In the genomic region with DNA sequence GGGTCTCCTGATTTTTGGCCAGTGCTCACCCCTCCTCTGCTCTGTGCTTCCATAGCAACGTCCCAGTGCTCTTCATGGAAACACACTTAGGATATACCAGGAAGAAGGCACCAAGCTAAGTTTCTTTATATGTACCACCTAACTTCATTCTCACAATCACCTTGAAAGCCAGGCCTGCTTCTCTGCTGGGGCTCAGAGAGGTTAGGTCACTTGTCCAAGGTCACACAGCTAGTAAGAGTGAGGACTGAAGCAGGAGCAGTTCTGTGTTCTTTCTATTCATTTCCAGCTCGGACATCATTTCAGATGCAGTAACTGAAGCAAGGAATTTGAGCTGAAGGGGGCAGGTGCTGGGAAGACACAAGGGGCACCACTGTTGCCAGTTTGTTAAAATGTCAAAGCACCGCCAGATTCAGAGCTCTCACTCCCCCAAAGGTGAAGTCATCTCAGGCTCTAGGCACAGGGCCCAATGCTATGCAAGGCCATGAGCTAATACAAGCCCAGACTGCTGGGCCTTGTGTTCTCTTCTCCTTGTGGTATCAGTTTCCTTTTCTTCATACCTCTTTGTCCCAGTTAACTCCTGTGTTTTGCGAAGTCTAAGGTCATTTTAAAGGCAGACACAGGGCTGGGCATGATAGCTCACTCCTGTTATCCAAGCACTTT, we compare ENCODE assay signal across 2 cellular contexts.
A peak's percentile ranks its signal among the peaks of the same experiment; 100 is the strongest.
TF ChIP-seq lines count a peak whose summit lies in the region.

No MANE protein-coding gene starts in this region.

TF ChIP-seq in HEK293, 187 proteins besides CTCF, POLR2A, EP300 and RAD21:
- TF ChIP-seq ZNF768 (tag by site-specific recombination; IDR thresholded peaks at IDR 0.05) (peak; percentile 92), ZSCAN23 (tag by site-specific recombination; IDR thresholded peaks at IDR 0.05) (no peak), ZNF580 (tag by site-specific recombination; IDR thresholded peaks at IDR 0.05) (0 out of 2 replicates have a peak, but pooled peaks have one; percentile 52)

TF ChIP-seq in H1, 55 proteins besides CTCF, POLR2A, EP300 and RAD21:
- TF ChIP-seq NANOG (IDR thresholded peaks at IDR 0.05; ENCODE audit: insufficient read depth, low read depth, low read length, poor library complexity, severe bottlenecking) (no peak), KDM1A (IDR thresholded peaks at IDR 0.05; ENCODE audit: borderline replicate concordance, low read length) (peak; percentile 82; the same call in 1 of the 2 replicates), CHD7 (IDR thresholded peaks at IDR 0.05; ENCODE audit: insufficient replicate concordance, low read length) (no peak), MAFK (IDR thresholded peaks at IDR 0.05; ENCODE audit: low read depth, low read length) (no peak), CHD2 (IDR thresholded peaks at IDR 0.05; ENCODE audit: low read length) (no peak)
